13 cellular contexts compared by ENCODE assay signal in genomic region chr11:18820160-18820559, GRCh38. TPM values are rescaled to one million over a fixed set of nuclear protein-coding genes. Genes with fewer than 3 reads are reported as not detected.
"Had no signal": no experiment of that assay in that cellular context is flagged by ENCODE, and none has a peak within 500 bp of the region (broad histone marks: within the 10 kb centered on the region; RNA-seq: fewer than 3 reads in every experiment).

No MANE protein-coding gene starts in this region.

RNA-seq across cellular contexts. Expression of gene PTPN5, which starts 28.6 kb away (rescaled TPM):
- total RNA-seq: activated B cell treated with CpG ODN at 0.5 μM for 24 hours; activated CD4-positive, alpha-beta memory T cell treated with anti-CD3 and anti-CD28 coated beads for 36 hours; activated CD4-positive, alpha-beta T cell treated with anti-CD3 and anti-CD28 coated beads, Interleukin-2, amount 10 ng/mL, durations not matched to agents 24 days and 14 days; activated CD8-positive, alpha-beta memory T cell treated with anti-CD3 and anti-CD28 coated beads for 36 hours; activated CD8-positive, alpha-beta T cell treated with anti-CD3 and anti-CD28 coated beads for 36 hours; activated naive CD4-positive, alpha-beta T cell treated with anti-CD3 and anti-CD28 coated beads for 36 hours; activated naive CD4-positive, alpha-beta T cell treated with anti-CD3 and anti-CD28 coated beads, Interleukin-2, amount 50 U/mL, for 72 hours; activated naive CD8-positive, alpha-beta T cell treated with anti-CD3 and anti-CD28 coated beads for 36 hours; activated T-cell treated with anti-CD3 and anti-CD28 coated beads, Interleukin-2, amount 50 U/mL, for 4 hours; activated T-cell treated with anti-CD3 and anti-CD28 coated beads, Interleukin-2, amount 50 U/mL, for 72 hours; activated T-helper 1 cell treated with anti-CD3 and anti-CD28 coated beads, Interleukin-12 subunit alpha, Interleukin-12 subunit beta, Interleukin-2, Interleukin-4 antibody, amounts not matched to agents 30 ng/mL and 10 ng/mL and 1 ng/mL, durations not matched to agents 14 hours and 24 hours and 36 hours; activated T-helper 17 cell treated with anti-CD3 and anti-CD28 coated beads, Interleukin-2, amount 50 U/mL, for 72 hours had no signal
- polyA plus RNA-seq: aorta had no signal
